Comparison of ENCODE assay signal across 1 cellular context in the genomic region with DNA sequence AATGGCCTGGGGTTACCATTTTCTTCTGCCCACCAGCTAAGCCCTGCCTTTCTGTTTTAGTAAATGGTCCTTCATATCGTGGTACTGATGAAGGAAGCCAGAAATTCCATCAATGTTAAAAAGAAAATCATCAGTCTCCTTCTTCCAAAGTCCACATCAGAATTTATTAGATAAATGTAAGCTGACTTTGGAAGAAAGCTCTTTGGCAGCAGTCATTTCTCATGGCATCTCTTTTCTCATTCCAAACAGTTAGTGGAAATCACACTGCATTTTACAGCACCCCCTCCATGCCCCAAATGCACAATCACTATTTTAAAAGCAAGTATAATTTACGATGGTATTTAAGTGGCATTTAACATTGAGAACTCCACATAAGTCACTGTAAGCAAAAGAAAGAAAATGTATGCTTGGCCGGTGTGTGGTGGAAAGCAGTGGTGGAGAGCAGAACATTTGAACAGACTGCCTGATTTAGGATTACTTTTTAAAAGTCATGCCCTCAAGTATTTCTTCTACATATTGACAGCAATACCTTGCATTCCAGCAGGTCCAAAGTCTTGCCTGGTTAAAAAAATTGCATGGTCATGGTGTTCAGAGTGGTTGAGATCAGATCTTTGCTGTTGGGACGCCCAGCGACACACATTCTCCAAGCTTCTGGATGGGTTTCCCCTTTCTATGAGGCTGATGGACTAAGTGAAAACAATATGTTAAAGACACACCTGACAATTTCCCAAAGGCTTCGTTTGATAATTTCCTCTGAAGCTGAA.
TF ChIP-seq lines count a peak whose summit lies in the region.

No MANE protein-coding gene starts in this region.

TF ChIP-seq in endothelial cell of umbilical vein, 7 proteins besides CTCF, POLR2A, EP300 and RAD21:
- TF ChIP-seq POLR2AphosphoS5 (IDR thresholded peaks at IDR 0.05; ENCODE audit: insufficient read depth, low read depth, low read length) (no peak), JUN (IDR thresholded peaks at IDR 0.05; ENCODE audit: borderline replicate concordance, insufficient read depth, insufficient read length, low read depth) (no peak), MAX (IDR thresholded peaks at IDR 0.05; ENCODE audit: insufficient read depth, insufficient read length) (no peak), FOS (IDR thresholded peaks at IDR 0.05; ENCODE audit: borderline replicate concordance, insufficient read depth, low read length) (no peak), MYC (IDR thresholded peaks at IDR 0.05; ENCODE audit: low read depth, low read length) (no peak), GATA2 (IDR thresholded peaks at IDR 0.05; ENCODE audit: insufficient read depth, insufficient read length, low read depth, low read length) (no peak), EZH2 (IDR thresholded peaks at IDR 0.05; ENCODE audit: borderline replicate concordance, low read depth, low read length, severe bottlenecking) (no peak)
